In the genomic region with DNA sequence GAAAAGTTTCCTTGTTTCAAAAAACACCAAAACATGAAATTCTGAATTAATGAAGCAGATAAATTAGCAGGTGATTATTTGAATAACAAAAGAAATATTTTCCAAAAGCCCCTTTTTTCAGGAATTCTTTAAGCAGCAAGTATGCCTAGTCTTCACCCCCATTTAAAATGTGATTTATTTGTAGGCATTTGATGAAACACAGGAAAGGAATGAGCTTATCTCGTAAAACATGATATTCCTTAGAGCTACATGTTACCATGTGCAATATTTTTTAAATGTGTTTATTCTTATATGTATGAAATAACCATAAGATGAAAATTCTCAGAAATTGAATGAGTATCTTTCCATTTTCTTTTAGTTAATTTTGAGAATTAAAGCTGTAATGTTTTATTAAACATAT, we compare ENCODE assay signal across 2 cellular contexts.
TF ChIP-seq lines count a peak whose summit lies in the region.

No MANE protein-coding gene starts in this region.

TF ChIP-seq in HEK293, 187 proteins besides CTCF, POLR2A, EP300 and RAD21 (continued from another document):
- TF ChIP-seq, protein P1, sequence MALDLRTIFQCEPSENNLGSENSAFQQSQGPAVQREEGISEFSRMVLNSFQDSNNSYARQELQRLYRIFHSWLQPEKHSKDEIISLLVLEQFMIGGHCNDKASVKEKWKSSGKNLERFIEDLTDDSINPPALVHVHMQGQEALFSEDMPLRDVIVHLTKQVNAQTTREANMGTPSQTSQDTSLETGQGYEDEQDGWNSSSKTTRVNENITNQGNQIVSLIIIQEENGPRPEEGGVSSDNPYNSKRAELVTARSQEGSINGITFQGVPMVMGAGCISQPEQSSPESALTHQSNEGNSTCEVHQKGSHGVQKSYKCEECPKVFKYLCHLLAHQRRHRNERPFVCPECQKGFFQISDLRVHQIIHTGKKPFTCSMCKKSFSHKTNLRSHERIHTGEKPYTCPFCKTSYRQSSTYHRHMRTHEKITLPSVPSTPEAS (tag by site-specific recombination; IDR thresholded peaks at IDR 0.05): no peak
- no peak for TF ChIP-seq BCL11A (tag by site-specific recombination; IDR thresholded peaks at IDR 0.05; ENCODE audit: low read depth)
- TF ChIP-seq, protein P2, sequence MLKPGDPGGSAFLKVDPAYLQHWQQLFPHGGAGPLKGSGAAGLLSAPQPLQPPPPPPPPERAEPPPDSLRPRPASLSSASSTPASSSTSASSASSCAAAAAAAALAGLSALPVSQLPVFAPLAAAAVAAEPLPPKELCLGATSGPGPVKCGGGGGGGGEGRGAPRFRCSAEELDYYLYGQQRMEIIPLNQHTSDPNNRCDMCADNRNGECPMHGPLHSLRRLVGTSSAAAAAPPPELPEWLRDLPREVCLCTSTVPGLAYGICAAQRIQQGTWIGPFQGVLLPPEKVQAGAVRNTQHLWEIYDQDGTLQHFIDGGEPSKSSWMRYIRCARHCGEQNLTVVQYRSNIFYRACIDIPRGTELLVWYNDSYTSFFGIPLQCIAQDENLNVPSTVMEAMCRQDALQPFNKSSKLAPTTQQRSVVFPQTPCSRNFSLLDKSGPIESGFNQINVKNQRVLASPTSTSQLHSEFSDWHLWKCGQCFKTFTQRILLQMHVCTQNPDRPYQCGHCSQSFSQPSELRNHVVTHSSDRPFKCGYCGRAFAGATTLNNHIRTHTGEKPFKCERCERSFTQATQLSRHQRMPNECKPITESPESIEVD (tag by site-specific recombination; IDR thresholded peaks at IDR 0.05): peak; percentile 46; the same call in 1 of the 2 replicates
- TF ChIP-seq ZNF510 (tag by site-specific recombination; IDR thresholded peaks at IDR 0.05; ENCODE audit: insufficient replicate concordance): no peak

TF ChIP-seq in endothelial cell of umbilical vein, 7 proteins besides CTCF, POLR2A, EP300 and RAD21 (continued from another document):
- TF ChIP-seq, protein P3, sequence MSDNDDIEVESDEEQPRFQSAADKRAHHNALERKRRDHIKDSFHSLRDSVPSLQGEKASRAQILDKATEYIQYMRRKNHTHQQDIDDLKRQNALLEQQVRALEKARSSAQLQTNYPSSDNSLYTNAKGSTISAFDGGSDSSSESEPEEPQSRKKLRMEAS (IDR thresholded peaks at IDR 0.05; ENCODE audit: insufficient read depth, insufficient read length): no peak
- TF ChIP-seq JUN (IDR thresholded peaks at IDR 0.05; ENCODE audit: borderline replicate concordance, insufficient read depth, insufficient read length, low read depth) (no peak), FOS (IDR thresholded peaks at IDR 0.05; ENCODE audit: borderline replicate concordance, insufficient read depth, low read length) (no peak)
